26 cellular contexts compared by ENCODE assay signal in the genomic region with DNA sequence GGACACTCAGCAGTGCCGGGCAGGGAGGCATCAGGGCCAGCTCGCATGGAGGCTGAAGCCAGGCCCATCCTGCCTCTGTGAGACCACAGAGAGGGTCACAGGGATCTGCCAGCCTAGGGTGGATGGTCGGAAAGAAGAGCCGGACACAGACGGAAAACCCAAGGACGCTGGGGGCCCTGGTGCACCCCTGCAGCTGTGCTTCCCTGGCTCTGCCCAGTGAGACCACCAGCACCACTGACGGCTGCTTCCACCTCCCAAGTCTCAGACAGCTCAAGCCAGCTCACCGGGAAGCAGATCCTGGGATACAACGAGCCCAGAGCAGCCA. TPM values are rescaled to one million over a fixed set of nuclear protein-coding genes. Genes with fewer than 3 reads are reported as not detected.
"Had no signal": no experiment of that assay in that cellular context is flagged by ENCODE, and none has a peak within 500 bp of the region (broad histone marks: within the 10 kb centered on the region; RNA-seq: fewer than 3 reads in every experiment).

No MANE protein-coding gene starts in this region.

- H3K36me3 Mint-ChIP-seq: mesothelial cell of epicardium; naive thymus-derived CD4-positive, alpha-beta T cell had no signal

- H3K4me1 ChIP-seq: gastrocnemius medialis, pancreas, right lobe of liver had no signal

- H3K4me1 Mint-ChIP-seq: mesothelial cell of epicardium; naive thymus-derived CD4-positive, alpha-beta T cell; stimulated activated naive CD8-positive, alpha-beta T cell treated with anti-CD3 and anti-CD28 coated beads, Interleukin-15, amount 100 ng/mL, for 72 hours had no signal

- H3K36me3 ChIP-seq: gastrocnemius medialis, neutrophil, pancreas, right lobe of liver, thyroid gland had no signal

- H3K27ac ChIP-seq: epithelial cell of prostate, gastrocnemius medialis, hepatocyte, neutrophil, pancreas, right lobe of liver, thyroid gland had no signal

- H3K27me3 ChIP-seq: hepatocyte, pancreas, right lobe of liver, thyroid gland had no signal

- H3K4me3 Mint-ChIP-seq: effector memory CD8-positive, alpha-beta T cell; mesothelial cell of epicardium; naive thymus-derived CD4-positive, alpha-beta T cell; nephron progenitor cell; stimulated activated naive CD8-positive, alpha-beta T cell treated with anti-CD3 and anti-CD28 coated beads, Interleukin-15, amount 100 ng/mL, for 72 hours had no signal

- H3K9me3 Mint-ChIP-seq: effector memory CD8-positive, alpha-beta T cell; mesothelial cell of epicardium; naive thymus-derived CD4-positive, alpha-beta T cell; nephron progenitor cell; stimulated activated naive CD8-positive, alpha-beta T cell treated with anti-CD3 and anti-CD28 coated beads, Interleukin-15, amount 100 ng/mL, for 72 hours had no signal

- FAIRE-seq: kidney, pancreas, small intestine had no signal

- H3K27ac Mint-ChIP-seq: mesothelial cell of epicardium; naive thymus-derived CD4-positive, alpha-beta T cell; nephron progenitor cell; progenitor cell of endocrine pancreas; stimulated activated naive CD8-positive, alpha-beta T cell treated with anti-CD3 and anti-CD28 coated beads, Interleukin-15, amount 100 ng/mL, for 72 hours had no signal

- H3K9me3 ChIP-seq: gastrocnemius medialis, neutrophil, pancreas, right lobe of liver, thyroid gland had no signal

- H3K4me3 ChIP-seq: gastrocnemius medialis, hepatocyte, pancreas, right lobe of liver, thyroid gland had no signal

- ATAC-seq: effector memory CD8-positive, alpha-beta T cell; esophagus mucosa; gastrocnemius medialis; left lobe of liver; naive thymus-derived CD4-positive, alpha-beta T cell; right lobe of liver; stimulated activated naive CD8-positive, alpha-beta T cell treated with anti-CD3 and anti-CD28 coated beads, Interleukin-15, amount 100 ng/mL, for 72 hours had no signal

- DNase-seq: cortex of kidney; effector memory CD8-positive, alpha-beta T cell; foreskin fibroblast; gastrocnemius medialis; kidney; mesenchymal stem cell; naive thymus-derived CD4-positive, alpha-beta T cell; nephron progenitor cell; small intestine; stimulated activated CD4-positive, alpha-beta T cell treated with anti-CD3 and anti-CD28 coated beads, Interleukin-12 subunit alpha, Interleukin-12 subunit beta, amount 100 ng/mL, for 4 hours; stimulated activated CD4-positive, alpha-beta T cell treated with anti-CD3 and anti-CD28 coated beads, Interleukin-1b, Interleukin-23, amount 100 ng/mL, for 48 hours; stimulated activated CD4-positive, alpha-beta T cell treated with anti-CD3 and anti-CD28 coated beads, Interleukin-4, amount 100 ng/mL, for 1 hour; stimulated activated CD8-positive, alpha-beta memory T cell treated with anti-CD3 and anti-CD28 coated beads, Interleukin-4, amount 100 ng/mL, for 48 hours; stimulated activated naive CD4-positive, alpha-beta T cell; stimulated activated naive CD8-positive, alpha-beta T cell treated with anti-CD3 and anti-CD28 coated beads, Interleukin-15, amount 100 ng/mL, for 72 hours; thyroid gland; trophoblast cell had no signal

RNA-seq across cellular contexts. Expression of a gene that starts 42.2 kb away (rescaled TPM):
- total RNA-seq: naive thymus-derived CD4-positive, alpha-beta T cell had no signal
